Comparison of ENCODE assay signal across 22 cellular contexts in the genomic region with DNA sequence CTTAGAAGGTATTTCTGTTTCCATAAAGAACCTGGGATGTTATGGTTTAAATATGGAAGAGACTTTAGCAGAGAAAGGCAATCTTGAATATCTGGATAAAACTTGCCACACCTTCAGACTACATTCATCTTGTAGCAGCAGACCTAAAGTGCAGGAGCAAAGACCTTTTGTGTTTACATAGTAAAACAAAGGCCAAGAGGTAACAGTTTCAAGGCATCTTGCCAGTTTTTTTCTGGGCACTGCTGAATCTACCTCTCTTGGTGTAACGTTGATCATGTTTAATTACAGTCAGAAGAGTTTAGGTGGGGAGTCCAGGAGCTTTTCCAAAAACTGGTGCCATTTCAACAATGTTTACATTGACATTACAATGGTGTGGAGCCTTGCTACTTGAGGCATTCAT.
"Had no signal": no experiment of that assay in that cellular context is flagged by ENCODE, and none has a peak within 500 bp of the region (broad histone marks: within the 10 kb centered on the region; RNA-seq: fewer than 3 reads in every experiment).

No MANE protein-coding gene starts in this region.

- H3K4me1 ChIP-seq: gastrocnemius medialis had no signal

- H3K4me1 Mint-ChIP-seq: activated naive CD8-positive, alpha-beta T cell treated with anti-CD3 and anti-CD28 coated beads, Interleukin-2, amount 50 U/mL, for 24 hours had no signal

- H3K4me3 Mint-ChIP-seq: activated CD4-positive, alpha-beta memory T cell treated with anti-CD3 and anti-CD28 coated beads for 36 hours; activated naive CD8-positive, alpha-beta T cell treated with anti-CD3 and anti-CD28 coated beads, Interleukin-2, amount 50 U/mL, for 24 hours; activated T-cell treated with anti-CD3 and anti-CD28 coated beads, Interleukin-2, amount 50 U/mL, for 72 hours; endodermal cell; natural killer cell treated with Interleukin-12 subunit alpha and Interleukin-12 subunit beta and Interleukin-15 and Interleukin-18, amount 100 ng/mL, for 72 hours; T-helper 1 cell treated with Interleukin-12 subunit alpha and Interleukin-12 subunit beta and Interleukin-4 antibody, amounts not matched to agents 30 μg/mL and 1 μg/mL, for 36 hours had no signal

- H3K27me3 Mint-ChIP-seq: progenitor cell of endocrine pancreas had no signal

- ATAC-seq: activated naive CD8-positive, alpha-beta T cell treated with anti-CD3 and anti-CD28 coated beads, Interleukin-2, amount 50 U/mL, for 24 hours; activated T-cell treated with anti-CD3 and anti-CD28 coated beads, Interleukin-2, amount 50 U/mL, for 72 hours; gastrocnemius medialis; natural killer cell treated with Interleukin-12 subunit alpha and Interleukin-12 subunit beta and Interleukin-15 and Interleukin-18, amount 100 ng/mL, for 72 hours had no signal

- H3K27me3 ChIP-seq: gastrocnemius medialis had no signal

- H3K27ac Mint-ChIP-seq: activated CD4-positive, alpha-beta memory T cell treated with anti-CD3 and anti-CD28 coated beads for 36 hours; activated naive CD8-positive, alpha-beta T cell treated with anti-CD3 and anti-CD28 coated beads, Interleukin-2, amount 50 U/mL, for 24 hours; activated T-cell treated with anti-CD3 and anti-CD28 coated beads, Interleukin-2, amount 50 U/mL, for 72 hours; endodermal cell; natural killer cell treated with Interleukin-12 subunit alpha and Interleukin-12 subunit beta and Interleukin-15 and Interleukin-18, amount 100 ng/mL, for 72 hours; progenitor cell of endocrine pancreas; T-helper 1 cell treated with Interleukin-12 subunit alpha and Interleukin-12 subunit beta and Interleukin-4 antibody, amounts not matched to agents 30 μg/mL and 1 μg/mL, for 36 hours had no signal

- H3K9me3 ChIP-seq: esophagus squamous epithelium, gastrocnemius medialis, thoracic aorta had no signal

- H3K36me3 Mint-ChIP-seq: activated CD4-positive, alpha-beta memory T cell treated with anti-CD3 and anti-CD28 coated beads for 36 hours; natural killer cell treated with Interleukin-12 subunit alpha and Interleukin-12 subunit beta and Interleukin-15 and Interleukin-18, amount 100 ng/mL, for 72 hours had no signal

- DNase-seq: activated CD4-positive, alpha-beta memory T cell treated with anti-CD3 and anti-CD28 coated beads for 36 hours; activated CD4-positive, alpha-beta T cell treated with anti-CD3 and anti-CD28 coated beads for 48 hours; activated CD4-positive, CD25-positive, alpha-beta regulatory T cell; activated gamma-delta T cell; activated naive CD4-positive, alpha-beta T cell treated with anti-CD3 and anti-CD28 coated beads, Interleukin-2, amount 50 U/mL, for 16 hours; activated naive CD8-positive, alpha-beta T cell treated with anti-CD3 and anti-CD28 coated beads, Interleukin-2, amount 50 U/mL, for 24 hours; activated T-cell treated with anti-CD3 and anti-CD28 coated beads, Interleukin-2, amount 50 U/mL, for 72 hours; cerebellar nuclear complex; cortex of kidney; endodermal cell; esophagus squamous epithelium; gastrocnemius medialis; hippocampal formation; kidney glomerular epithelial cell; stimulated activated CD4-positive, alpha-beta T cell treated with anti-CD3 and anti-CD28 coated beads, Interleukin-4, amount 100 ng/mL, for 24 hours; stimulated activated naive CD4-positive, alpha-beta T cell treated with Interleukin-2 at 50 U/mL for 16 hours; T1000 had no signal

- H3K9me3 Mint-ChIP-seq: activated CD4-positive, alpha-beta memory T cell treated with anti-CD3 and anti-CD28 coated beads for 36 hours; natural killer cell treated with Interleukin-12 subunit alpha and Interleukin-12 subunit beta and Interleukin-15 and Interleukin-18, amount 100 ng/mL, for 72 hours; T-helper 1 cell treated with Interleukin-12 subunit alpha and Interleukin-12 subunit beta and Interleukin-4 antibody, amounts not matched to agents 30 μg/mL and 1 μg/mL, for 36 hours had no signal

- H3K4me3 ChIP-seq: esophagus squamous epithelium, gastrocnemius medialis, lung, thoracic aorta had no signal

- H3K36me3 ChIP-seq: esophagus squamous epithelium, gastrocnemius medialis, thoracic aorta had no signal

- H3K27ac ChIP-seq: esophagus squamous epithelium, gastrocnemius medialis, thoracic aorta had no signal
